9 cellular contexts compared by ENCODE assay signal in the genomic region with DNA sequence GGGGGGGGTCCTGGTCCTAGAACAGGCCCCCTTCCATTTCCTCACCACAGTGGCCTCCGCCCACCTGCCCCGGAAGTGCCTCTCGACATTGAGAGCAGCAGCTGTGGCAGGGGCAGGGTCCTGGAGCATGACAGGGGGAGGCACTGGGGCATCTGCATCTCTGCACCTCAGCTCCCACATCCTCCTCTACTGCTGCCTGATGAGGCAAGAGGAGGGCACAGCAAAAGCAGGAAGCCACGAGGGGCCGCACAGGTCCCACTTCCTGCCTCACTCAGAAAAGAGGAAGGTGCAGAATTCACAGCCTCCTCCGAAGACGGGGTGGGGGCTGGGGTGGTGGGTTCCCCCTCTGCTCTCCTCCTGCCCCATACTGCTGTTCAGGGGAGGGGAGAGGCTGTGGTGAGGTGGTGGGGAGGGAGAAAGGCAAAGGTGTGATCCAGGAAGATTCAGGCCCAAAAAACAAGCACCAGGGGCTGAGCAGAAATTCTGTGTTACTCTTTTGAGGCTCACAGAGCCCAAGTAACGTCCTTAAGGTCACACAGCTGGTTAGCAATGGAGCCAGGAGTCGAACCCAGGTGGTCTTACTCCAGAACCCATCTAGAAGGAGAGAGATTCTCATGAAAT. TPM values are rescaled to one million over a fixed set of nuclear protein-coding genes. Genes with fewer than 3 reads are reported as not detected.
DNase-seq lines count a peak whose midpoint lies in the region; ATAC-seq and TF ChIP-seq lines count a peak whose summit lies in the region.
"Had no signal": no experiment of that assay in that cellular context is flagged by ENCODE, and none has a peak within 500 bp of the region (broad histone marks: within the 10 kb centered on the region; RNA-seq: fewer than 3 reads in every experiment).

No MANE protein-coding gene starts in this region.

- no peak overlapping the region for H3K4me3 Mint-ChIP-seq in WTC11

- H3K4me3 ChIP-seq in OCI-LY7 (ENCODE audit: low read depth, low read length, poor library complexity, severe bottlenecking): peak overlapping the region; percentile 16

- no peaks in the 10 kb centered on the region for H3K27me3 Mint-ChIP-seq in WTC11 (ENCODE audit: low read depth)

- peak overlapping the region; percentile 79 for H3K4me2 ChIP-seq in OCI-LY7 (ENCODE audit: low read length)

- peaks cover 94% of the 10 kb centered on the region for H3K4me1 ChIP-seq in OCI-LY7 (ENCODE audit: insufficient read depth, low read length, poor library complexity, severe bottlenecking)

- H3K9me2 ChIP-seq in OCI-LY7 (ENCODE audit: insufficient read depth, low read length): no peaks in the 10 kb centered on the region

- TF ChIP-seq POLR2A in GM18505 (IDR thresholded peaks at IDR 0.05; ENCODE audit: borderline replicate concordance, extremely low read depth, insufficient read depth, insufficient read length): peak; percentile 18

- CTCF ChIA-PET in OCI-LY7 (lab: Charles Lee; ENCODE audit: unreplicated experiment): interaction anchor here (0.8 to 1.1 kb wide), 2 partner anchors 14 to 16 kb away, joined by 3 read pairs; no protein-coding TSS in a partner anchor
- CTCF ChIA-PET in WTC11 (lab: Charles Lee): interaction anchor here (0.6 kb wide), 1 partner anchor 288 kb away, joined by 3 read pairs; no protein-coding TSS in a partner anchor

- no peaks in the 10 kb centered on the region for H4K20me1 ChIP-seq in OCI-LY7 (ENCODE audit: insufficient read depth, low read length)

- ATAC-seq in GM18505 (IDR thresholded peaks at IDR 0.05; ENCODE audit: unreplicated experiment): peak; percentile 91
- ATAC-seq in HG02852 (IDR thresholded peaks at IDR 0.05; ENCODE audit: unreplicated experiment): peak; percentile 90
- peak; percentile 64 for ATAC-seq in left colon
- no peak for ATAC-seq in WTC11

- H3K4me1 Mint-ChIP-seq in WTC11: peaks cover 64% of the 10 kb centered on the region

- peaks cover 63% of the 10 kb centered on the region for H3K79me2 ChIP-seq in OCI-LY7 (ENCODE audit: insufficient read depth, low read depth, low read length)

- H3K36me3 Mint-ChIP-seq in WTC11: peaks cover 15% of the 10 kb centered on the region

- H3K27ac Mint-ChIP-seq in WTC11: no peak overlapping the region

- H3K9me3 ChIP-seq in OCI-LY7 (ENCODE audit: low read length): no peaks in the 10 kb centered on the region

- POLR2A ChIA-PET in OCI-LY7 (lab: Charles Lee) (interaction anchor here (0.7 to 12.9 kb wide), 8 partner anchors 8 to 537 kb away, joined by 3 to 275 read pairs (median 3); a partner anchor contains a TSS), WTC11 (lab: Charles Lee) (interaction anchor here (1.0 kb wide), 1 partner anchor 24 kb away, joined by 3 read pairs; no protein-coding TSS in a partner anchor)

- intact Hi-C loops in OCI-LY7 (cut with micrococcal nuclease; ENCODE audit: unreplicated experiment) (loop anchor here (1.0 to 10.0 kb wide), 6 partner anchors 9 to 958 kb away; a partner anchor contains a TSS), left colon (cut with DNase I, micrococcal nuclease) (no loop called here)

- peak overlapping the region; percentile 99 for H3K27ac ChIP-seq in OCI-LY7 (ENCODE audit: low read depth, low read length, poor library complexity, severe bottlenecking)

- TF ChIP-seq CTCF in OCI-LY7 (conservative IDR thresholded peaks at IDR 0.05; ENCODE audit: low read length) (no peak), WTC11 (IDR thresholded peaks at IDR 0.05) (no peak)

- DNase-seq in OCI-LY7 (ENCODE audit: low spot score) (peak; percentile 99), activated T-helper 1 cell treated with Interleukin-2 at 50 U/mL for 16 hours (ENCODE audit: low read depth) (peak; percentile 79), left colon (peak; percentile 69 to 74), WTC11 (ENCODE audit: low spot score) (no peak), NCI-H526 treated with DMSO at 0.1 percent for 48 hours (lab: John Stamatoyannopoulos, UW) (no peak)
- peak; percentile 58 for DNase-seq in stimulated activated CD8-positive, alpha-beta memory T cell treated with anti-CD3 and anti-CD28 coated beads, Interleukin-7, amount 100 ng/mL, for 24 hours (ENCODE audit: low read depth)
- DNase-seq: IMR-90 had no signal

- no TSS peak for BruUV-seq in OCI-LY7 (replicated peaks; lab: Mats Ljungman, UMichigan)

- no peaks in the 10 kb centered on the region for H3K9me3 Mint-ChIP-seq in WTC11

- H2AFZ ChIP-seq in OCI-LY7 (ENCODE audit: low read length): no peak overlapping the region

- H3K36me3 ChIP-seq in OCI-LY7 (ENCODE audit: insufficient read depth, low read length): peaks cover 85% of the 10 kb centered on the region

TF ChIP-seq in WTC11, 78 proteins besides CTCF, POLR2A, EP300 and RAD21:
- TF ChIP-seq SMAD3 (CRISPR knock-in tag; IDR thresholded peaks at IDR 0.05; ENCODE audit: borderline replicate concordance): no peak
- TF ChIP-seq MXD4 (CRISPR knock-in tag; IDR thresholded peaks at IDR 0.05; ENCODE audit: borderline replicate concordance): no peak
- TF ChIP-seq RORB (CRISPR knock-in tag; IDR thresholded peaks at IDR 0.05): no peak
- no peak for TF ChIP-seq NFATC4 (CRISPR knock-in tag; IDR thresholded peaks at IDR 0.05)
- no peak for TF ChIP-seq GABPB1 (CRISPR knock-in tag; IDR thresholded peaks at IDR 0.05)
- TF ChIP-seq SMAD4 (CRISPR knock-in tag; IDR thresholded peaks at IDR 0.05): no peak
- no peak for TF ChIP-seq MYBL2 (CRISPR knock-in tag; IDR thresholded peaks at IDR 0.05)
- TF ChIP-seq, protein P1, sequence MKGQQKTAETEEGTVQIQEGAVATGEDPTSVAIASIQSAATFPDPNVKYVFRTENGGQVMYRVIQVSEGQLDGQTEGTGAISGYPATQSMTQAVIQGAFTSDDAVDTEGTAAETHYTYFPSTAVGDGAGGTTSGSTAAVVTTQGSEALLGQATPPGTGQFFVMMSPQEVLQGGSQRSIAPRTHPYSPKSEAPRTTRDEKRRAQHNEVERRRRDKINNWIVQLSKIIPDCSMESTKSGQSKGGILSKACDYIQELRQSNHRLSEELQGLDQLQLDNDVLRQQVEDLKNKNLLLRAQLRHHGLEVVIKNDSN (CRISPR knock-in tag; IDR thresholded peaks at IDR 0.05): no peak
- no peak for TF ChIP-seq FOXK1 (CRISPR knock-in tag; IDR thresholded peaks at IDR 0.05)
- TF ChIP-seq FOXJ3 (CRISPR knock-in tag; IDR thresholded peaks at IDR 0.05; ENCODE audit: borderline replicate concordance): no peak

RNA-seq across cellular contexts. Expression of a gene that starts 14.7 kb away (rescaled TPM):
- 53.8 and 61.4 TPM in 2 replicates for total RNA-seq in OCI-LY7 (2014; rRNA removed; shearing (Covaris generic))
- total RNA-seq in OCI-LY7 (2022) (187 and 203 TPM in 2 replicates), left colon (10 to 100 TPM; 32.4 to 35.9 TPM), WTC11 (2021) (26.0 to 29.3 TPM (median 27.5 TPM) in 3 replicates)

RNA-seq across cellular contexts. Expression of a gene that starts 43.4 kb away (rescaled TPM):
- not detected in 2 replicates for total RNA-seq in OCI-LY7 (2014; rRNA removed; shearing (Covaris generic))
- total RNA-seq in OCI-LY7 (2022) (not detected in 2 replicates), left colon (not detected), WTC11 (2021) (0.73 to 1.6 TPM (median 1.0 TPM) in 3 replicates)
- total RNA-seq: IMR-90 had no signal

RNA-seq across cellular contexts. Expression of a gene that starts 50.2 kb away (rescaled TPM):
- total RNA-seq in OCI-LY7 (2014; rRNA removed; shearing (Covaris generic)): not detected in 2 replicates
- total RNA-seq in OCI-LY7 (2022): not detected in 2 replicates
- not detected for total RNA-seq in left colon
- total RNA-seq in WTC11 (2021): 3.9 to 7.2 TPM (median 5.4 TPM) in 3 replicates

Comparison
In these comparisons a context has a peak if more than half of its experiments do, and no peak if none do; other contexts are left out.
1. DNase-seq: peak in OCI-LY7 (single experiment), activated T-helper 1 cell treated with Interleukin-2 at 50 U/mL for 16 hours (single experiment), left colon (2 of 2) and stimulated activated CD8-positive, alpha-beta memory T cell treated with anti-CD3 and anti-CD28 coated beads, Interleukin-7, amount 100 ng/mL, for 24 hours (single experiment); none in WTC11 (single experiment) and NCI-H526 treated with DMSO at 0.1 percent for 48 hours (single experiment).